ENCODE assay signal across 1 cellular context in the genomic region with DNA sequence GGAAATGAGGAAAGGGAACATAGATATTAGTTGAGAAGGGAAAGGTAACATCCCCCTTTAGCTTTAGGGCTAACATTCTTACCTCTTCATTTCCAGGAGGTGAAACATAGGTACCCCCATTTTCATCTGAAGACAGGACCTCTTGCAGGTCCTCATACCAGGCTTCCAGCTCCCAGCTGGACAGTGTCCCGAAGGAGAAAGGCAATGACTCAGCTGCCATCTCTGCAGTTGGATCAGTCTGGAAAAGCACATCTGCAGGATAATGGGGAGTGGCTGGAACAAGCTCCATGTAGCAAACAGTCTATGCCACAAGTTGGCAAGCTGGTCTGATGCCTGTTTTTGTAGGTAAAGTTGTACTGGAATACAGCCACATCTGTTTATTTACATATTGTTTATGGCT.
A peak's percentile ranks its signal among the peaks of the same experiment; 100 is the strongest.
TF ChIP-seq lines count a peak whose summit lies in the region.

No MANE protein-coding gene starts in this region.

TF ChIP-seq in K562, 482 proteins besides CTCF, POLR2A, EP300 and RAD21 (continued from another document):
- TF ChIP-seq, protein P1, sequence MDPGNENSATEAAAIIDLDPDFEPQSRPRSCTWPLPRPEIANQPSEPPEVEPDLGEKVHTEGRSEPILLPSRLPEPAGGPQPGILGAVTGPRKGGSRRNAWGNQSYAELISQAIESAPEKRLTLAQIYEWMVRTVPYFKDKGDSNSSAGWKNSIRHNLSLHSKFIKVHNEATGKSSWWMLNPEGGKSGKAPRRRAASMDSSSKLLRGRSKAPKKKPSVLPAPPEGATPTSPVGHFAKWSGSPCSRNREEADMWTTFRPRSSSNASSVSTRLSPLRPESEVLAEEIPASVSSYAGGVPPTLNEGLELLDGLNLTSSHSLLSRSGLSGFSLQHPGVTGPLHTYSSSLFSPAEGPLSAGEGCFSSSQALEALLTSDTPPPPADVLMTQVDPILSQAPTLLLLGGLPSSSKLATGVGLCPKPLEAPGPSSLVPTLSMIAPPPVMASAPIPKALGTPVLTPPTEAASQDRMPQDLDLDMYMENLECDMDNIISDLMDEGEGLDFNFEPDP (CRISPR knock-in tag; IDR thresholded peaks at IDR 0.05) = no peak
- TF ChIP-seq RBFOX2 (IDR thresholded peaks at IDR 0.05; ENCODE audit: low read depth, low read length) = 0 out of 2 replicates have a peak, but pooled peaks have one; percentile 32
